In the genomic region with DNA sequence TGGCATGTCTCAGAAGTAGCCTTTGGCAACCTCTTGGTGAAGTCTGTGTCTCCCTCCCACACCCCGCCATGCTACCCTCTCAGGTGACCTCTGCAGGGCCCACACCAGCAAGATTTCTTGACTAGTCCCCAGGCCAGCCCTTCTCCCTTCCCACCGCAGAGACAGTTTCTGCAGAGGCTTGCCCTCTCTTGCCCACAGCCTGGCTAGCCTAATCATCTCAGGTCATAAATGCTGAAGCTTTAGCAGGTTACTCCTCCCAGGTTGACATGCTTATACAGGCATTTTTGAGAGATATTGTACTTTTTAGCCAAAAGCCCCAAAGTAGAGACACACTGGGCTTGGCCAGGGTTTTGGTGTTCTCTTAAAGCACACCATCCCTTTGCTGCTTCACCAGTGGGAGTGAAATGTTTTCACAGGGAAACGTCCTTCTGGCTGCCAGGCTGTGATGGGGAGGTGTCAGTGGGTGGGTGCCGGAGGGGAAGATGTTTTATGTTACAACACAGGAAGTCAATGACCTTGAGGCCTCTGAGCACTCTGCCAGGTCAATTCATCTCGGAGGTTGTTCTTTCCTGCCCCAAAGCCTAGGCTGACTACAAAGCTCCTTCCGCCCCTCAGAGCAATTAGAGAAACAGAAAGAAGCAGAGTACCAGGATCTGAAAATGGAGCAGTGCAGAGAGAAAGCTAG, we compare ENCODE assay signal across 26 cellular contexts. TPM values are rescaled to one million over a fixed set of nuclear protein-coding genes. Genes with fewer than 3 reads are reported as not detected.
DNase-seq lines count a peak whose midpoint lies in the region; ATAC-seq and TF ChIP-seq lines count a peak whose summit lies in the region.
"Had no signal": no experiment of that assay in that cellular context is flagged by ENCODE, and none has a peak within 500 bp of the region (broad histone marks: within the 10 kb centered on the region; RNA-seq: fewer than 3 reads in every experiment).

No MANE protein-coding gene starts in this region.

- H3K79me2 ChIP-seq in OCI-LY7 (ENCODE audit: insufficient read depth, low read depth, low read length) (no peaks in the 10 kb centered on the region), trophoblast cell (ENCODE audit: control insufficient read depth, insufficient read depth, low read length, poor library complexity) (no peaks in the 10 kb centered on the region)

- CTCF ChIA-PET in activated CD8-positive, alpha-beta T cell treated with anti-CD3 and anti-CD28 coated beads for 36 hours (lab: Charles Lee), result interaction anchor here (1.0 kb wide), 1 partner anchor 85 kb away, joined by 3 read pairs; no protein-coding TSS in a partner anchor
- CTCF ChIA-PET in activated CD8-positive, alpha-beta T cell treated with anti-CD3 and anti-CD28 coated beads, Interleukin-2, amount 10 ng/mL, durations not matched to agents 7 days and 5 days (lab: Charles Lee), result interaction anchor here (0.7 kb wide), 1 partner anchor 24 kb away, joined by 3 read pairs; no protein-coding TSS in a partner anchor
- CTCF ChIA-PET in OCI-LY7 (lab: Charles Lee; ENCODE audit: unreplicated experiment), result no interaction called here

- no peaks in the 10 kb centered on the region for H3K4me1 ChIP-seq in OCI-LY7 (ENCODE audit: insufficient read depth, low read length, poor library complexity, severe bottlenecking)
- H3K4me1 ChIP-seq in endodermal cell (ENCODE audit: control insufficient read depth, insufficient read depth, low read length), result no peaks in the 10 kb centered on the region
- H3K4me1 ChIP-seq in trophoblast cell (ENCODE audit: control insufficient read depth in 1 of 2, insufficient read depth in 2 of 2, low read length in 2 of 2), result no peaks in the 10 kb centered on the region
- H3K4me1 ChIP-seq in tibial artery, result no peaks in the 10 kb centered on the region
- H3K4me1 ChIP-seq: heart left ventricle, SJSA1 had no signal

- peaks cover under 1% of the 10 kb centered on the region for H3K36me3 Mint-ChIP-seq in activated CD8-positive, alpha-beta T cell treated with anti-CD3 and anti-CD28 coated beads for 36 hours (ENCODE audit: low read depth)
- peaks cover 2% of the 10 kb centered on the region for H3K36me3 Mint-ChIP-seq in activated CD8-positive, alpha-beta T cell treated with anti-CD3 and anti-CD28 coated beads, Interleukin-2, amount 10 ng/mL, durations not matched to agents 7 days and 5 days (ENCODE audit: low read depth)
- H3K36me3 Mint-ChIP-seq in endodermal cell (ENCODE audit: low read depth), result peaks cover 6% of the 10 kb centered on the region

- H3K4me1 Mint-ChIP-seq in activated CD8-positive, alpha-beta T cell treated with anti-CD3 and anti-CD28 coated beads for 36 hours (ENCODE audit: low read depth), result no peaks in the 10 kb centered on the region
- H3K4me1 Mint-ChIP-seq in activated CD8-positive, alpha-beta T cell treated with anti-CD3 and anti-CD28 coated beads, Interleukin-2, amount 10 ng/mL, durations not matched to agents 7 days and 5 days (ENCODE audit: low read depth), result peaks cover 2% of the 10 kb centered on the region
- H3K4me1 Mint-ChIP-seq in endodermal cell, result peaks cover 34% of the 10 kb centered on the region

- H2AK5ac ChIP-seq in trophoblast cell (ENCODE audit: low read length), result no peak overlapping the region

- POLR2A ChIA-PET in activated CD8-positive, alpha-beta T cell treated with anti-CD3 and anti-CD28 coated beads for 36 hours (lab: Charles Lee), result interaction anchor here (1.4 kb wide), 1 partner anchor 11 kb away, joined by 3 read pairs; no protein-coding TSS in a partner anchor
- POLR2A ChIA-PET in activated CD8-positive, alpha-beta T cell treated with anti-CD3 and anti-CD28 coated beads, Interleukin-2, amount 10 ng/mL, durations not matched to agents 7 days and 5 days (lab: Charles Lee), result no interaction called here
- POLR2A ChIA-PET in OCI-LY7 (lab: Charles Lee), result interaction anchor here (0.7 to 1.0 kb wide), 2 partner anchors 16 to 35 kb away, joined by 3 read pairs; no protein-coding TSS in a partner anchor

- H2BK5ac ChIP-seq in trophoblast cell (ENCODE audit: low read depth, low read length, poor library complexity), result no peak overlapping the region

- peak overlapping the region; percentile 8 for H4K91ac ChIP-seq in trophoblast cell (ENCODE audit: low read depth, low read length)

- H3K9me2 ChIP-seq in OCI-LY7 (ENCODE audit: insufficient read depth, low read length), result no peaks in the 10 kb centered on the region

- intact Hi-C loops in activated CD8-positive, alpha-beta T cell treated with anti-CD3 and anti-CD28 coated beads for 36 hours (cut with micrococcal nuclease), result no loop called here
- intact Hi-C loops in OCI-LY7 (cut with micrococcal nuclease; ENCODE audit: unreplicated experiment), result no loop called here
- intact Hi-C loops in tibial artery (cut with DNase I; ENCODE audit: low total_unique reads), result no loop called here

- no peak overlapping the region for H2BK120ac ChIP-seq in trophoblast cell (ENCODE audit: insufficient read depth, low read length, poor library complexity)

- peaks cover 3% of the 10 kb centered on the region for H3K9me3 Mint-ChIP-seq in activated CD8-positive, alpha-beta T cell treated with anti-CD3 and anti-CD28 coated beads for 36 hours
- H3K9me3 Mint-ChIP-seq in activated CD8-positive, alpha-beta T cell treated with anti-CD3 and anti-CD28 coated beads, Interleukin-2, amount 10 ng/mL, durations not matched to agents 7 days and 5 days (ENCODE audit: insufficient read depth), result peaks cover 3% of the 10 kb centered on the region
- peaks cover 11% of the 10 kb centered on the region for H3K9me3 Mint-ChIP-seq in endodermal cell

- no peak overlapping the region for H3K4me3 Mint-ChIP-seq in activated CD8-positive, alpha-beta T cell treated with anti-CD3 and anti-CD28 coated beads for 36 hours
- H3K4me3 Mint-ChIP-seq in activated CD8-positive, alpha-beta T cell treated with anti-CD3 and anti-CD28 coated beads, Interleukin-2, amount 10 ng/mL, durations not matched to agents 7 days and 5 days, result no peak overlapping the region
- H3K4me3 Mint-ChIP-seq in endodermal cell, result no peak overlapping the region
- H3K4me3 Mint-ChIP-seq: natural killer cell treated with Interleukin-12 subunit alpha and Interleukin-12 subunit beta and Interleukin-15 and Interleukin-18, amount 100 ng/mL, for 72 hours; T-helper 17 cell had no signal

- H3K27ac ChIP-seq in OCI-LY7 (ENCODE audit: low read depth, low read length, poor library complexity, severe bottlenecking) (no peak overlapping the region), endodermal cell (ENCODE audit: low read depth, low read length) (no peak overlapping the region), trophoblast cell (ENCODE audit: low read depth, low read length) (no peak overlapping the region), tibial artery (no peak overlapping the region)
- H3K27ac ChIP-seq: coronary artery, heart left ventricle, KMS-11, sigmoid colon, SJSA1 had no signal

- H3K79me1 ChIP-seq in trophoblast cell (ENCODE audit: low read length), result peaks cover 2% of the 10 kb centered on the region

- H4K20me1 ChIP-seq in OCI-LY7 (ENCODE audit: insufficient read depth, low read length), result no peaks in the 10 kb centered on the region

- no peak overlapping the region for H3K4me3 ChIP-seq in OCI-LY7 (ENCODE audit: low read depth, low read length, poor library complexity, severe bottlenecking)
- H3K4me3 ChIP-seq in endodermal cell (ENCODE audit: low read length), result no peak overlapping the region
- H3K4me3 ChIP-seq in trophoblast cell (ENCODE audit: low read depth, low read length), result no peak overlapping the region
- H3K4me3 ChIP-seq in tibial artery, result no peak overlapping the region
- H3K4me3 ChIP-seq: coronary artery, heart left ventricle, sigmoid colon, SJSA1 had no signal

- H3K9ac ChIP-seq in endodermal cell (ENCODE audit: extremely low read depth, low read length, poor library complexity, severe bottlenecking) (no peak overlapping the region), trophoblast cell (ENCODE audit: low read length) (no peak overlapping the region)
- H3K9ac ChIP-seq: KMS-11 had no signal

- H3K9me3 ChIP-seq in OCI-LY7 (ENCODE audit: low read length) (no peaks in the 10 kb centered on the region), endodermal cell (ENCODE audit: control insufficient read depth, low read length) (peaks cover 8% of the 10 kb centered on the region), trophoblast cell (ENCODE audit: insufficient read depth, low read depth, low read length) (no peaks in the 10 kb centered on the region), tibial artery (peaks cover 0 to 1% (median 0%) of the 10 kb centered on the region in 3 donors)
- H3K9me3 ChIP-seq: sigmoid colon, SJSA1 had no signal

- H3K14ac ChIP-seq in trophoblast cell (ENCODE audit: low read length), result no peak overlapping the region

- no peak overlapping the region for H3K4ac ChIP-seq in trophoblast cell (ENCODE audit: low read depth, low read length)

- H3K4me2 ChIP-seq in OCI-LY7 (ENCODE audit: low read length) (no peak overlapping the region), trophoblast cell (ENCODE audit: low read length) (no peak overlapping the region)
- H3K4me2 ChIP-seq: KMS-11 had no signal

- H4K12ac ChIP-seq in trophoblast cell (ENCODE audit: low read depth, low read length), result no peak overlapping the region

- H3K18ac ChIP-seq in trophoblast cell (ENCODE audit: low read length), result no peak overlapping the region

- TF ChIP-seq CTCF in activated CD8-positive, alpha-beta T cell treated with anti-CD3 and anti-CD28 coated beads for 36 hours (IDR thresholded peaks at IDR 0.05), result no peak
- TF ChIP-seq CTCF in OCI-LY7 (conservative IDR thresholded peaks at IDR 0.05; ENCODE audit: low read length), result no peak
- no peak for TF ChIP-seq CTCF in endodermal cell (conservative IDR thresholded peaks at IDR 0.05)
- TF ChIP-seq CTCF in tibial artery (IDR thresholded peaks at IDR 0.05), result no peak

- WGBS in endodermal cell (ENCODE audit: insufficient coverage in 1 of 2, insufficient read length in 1 of 2), 2 experiments, result 84 to 94% methylated on average over 2 to 6 of the region's 6 CpGs
- no CpG with 5 or more reads among the region's 6 CpGs for WGBS in trophoblast cell (ENCODE audit: extremely low coverage, insufficient coverage, insufficient read length)

- peak; percentile 6 for DNase-seq in activated CD8-positive, alpha-beta T cell treated with anti-CD3 and anti-CD28 coated beads for 36 hours
- DNase-seq in activated CD8-positive, alpha-beta T cell treated with anti-CD3 and anti-CD28 coated beads, Interleukin-2, amount 10 ng/mL, durations not matched to agents 7 days and 5 days, result no peak
- peak; percentile 26 for DNase-seq in OCI-LY7 (ENCODE audit: low spot score)
- no peak for DNase-seq in endodermal cell
- DNase-seq in trophoblast cell, result no peak
- no peak for DNase-seq in tibial artery
- DNase-seq in cortex of kidney (lab: John Stamatoyannopoulos, UW), result no peak
- DNase-seq: activated effector memory CD4-positive, alpha-beta T cell treated with anti-CD3 and anti-CD28 coated beads, Interleukin-2, amount 50 U/mL, for 16 hours; activated T-cell treated with anti-CD3 and anti-CD28 coated beads for 4 hours; heart left ventricle; left cardiac atrium; NCI-H1105; NCI-H2081 treated with DMSO at 0.1 percent for 48 hours; posterior cingulate gyrus; sigmoid colon; substantia nigra; T-helper 17 cell had no signal

- no peak overlapping the region for H3K27ac Mint-ChIP-seq in activated CD8-positive, alpha-beta T cell treated with anti-CD3 and anti-CD28 coated beads for 36 hours
- H3K27ac Mint-ChIP-seq in activated CD8-positive, alpha-beta T cell treated with anti-CD3 and anti-CD28 coated beads, Interleukin-2, amount 10 ng/mL, durations not matched to agents 7 days and 5 days, result no peak overlapping the region
- H3K27ac Mint-ChIP-seq in endodermal cell, result peak overlapping the region; percentile 38
- H3K27ac Mint-ChIP-seq: natural killer cell treated with Interleukin-12 subunit alpha and Interleukin-12 subunit beta and Interleukin-15 and Interleukin-18, amount 100 ng/mL, for 72 hours; T-helper 17 cell had no signal

- no peak overlapping the region for H2BK12ac ChIP-seq in trophoblast cell (ENCODE audit: low read length)

- peak overlapping the region; percentile 61 for H2AFZ ChIP-seq in OCI-LY7 (ENCODE audit: low read length)
- no peak overlapping the region for H2AFZ ChIP-seq in trophoblast cell (ENCODE audit: insufficient read depth, low read length, poor library complexity)

- no peak overlapping the region for H4K8ac ChIP-seq in trophoblast cell (ENCODE audit: low read depth, low read length)

- BruUV-seq in OCI-LY7 (replicated peaks; lab: Mats Ljungman, UMichigan), result no TSS peak

- H3K36me3 ChIP-seq in OCI-LY7 (ENCODE audit: insufficient read depth, low read length) (no peaks in the 10 kb centered on the region), endodermal cell (ENCODE audit: control insufficient read depth, insufficient read depth, low read length) (peaks cover 20% of the 10 kb centered on the region), trophoblast cell (ENCODE audit: control insufficient read depth in 1 of 2, insufficient read depth in 2 of 2, low read length in 2 of 2) (peaks cover 0 to 2% of the 10 kb centered on the region in 2 experiments), tibial artery (no peaks in the 10 kb centered on the region)
- H3K36me3 ChIP-seq: heart left ventricle, sigmoid colon, SJSA1 had no signal

- ATAC-seq in activated CD8-positive, alpha-beta T cell treated with anti-CD3 and anti-CD28 coated beads for 36 hours, result peak; percentile 20
- no peak for ATAC-seq in activated CD8-positive, alpha-beta T cell treated with anti-CD3 and anti-CD28 coated beads, Interleukin-2, amount 10 ng/mL, durations not matched to agents 7 days and 5 days
- no peak for ATAC-seq in GM18502 (IDR thresholded peaks at IDR 0.05; ENCODE audit: poor library complexity, unreplicated experiment)
- ATAC-seq: heart left ventricle; left cardiac atrium; natural killer cell treated with Interleukin-12 subunit alpha and Interleukin-12 subunit beta and Interleukin-15 and Interleukin-18, amount 100 ng/mL, for 72 hours; Panc1; T-helper 17 cell had no signal

- H3K27me3 ChIP-seq in endodermal cell (ENCODE audit: control insufficient read depth, insufficient read depth, low read length, poor library complexity, severe bottlenecking) (no peaks in the 10 kb centered on the region), trophoblast cell (ENCODE audit: insufficient read depth, low read length) (no peaks in the 10 kb centered on the region), tibial artery (no peaks in the 10 kb centered on the region)
- H3K27me3 ChIP-seq: heart left ventricle, sigmoid colon, SJSA1 had no signal

- H3K27me3 Mint-ChIP-seq in activated CD8-positive, alpha-beta T cell treated with anti-CD3 and anti-CD28 coated beads for 36 hours, result peaks cover 21% of the 10 kb centered on the region
- peaks cover 15% of the 10 kb centered on the region for H3K27me3 Mint-ChIP-seq in activated CD8-positive, alpha-beta T cell treated with anti-CD3 and anti-CD28 coated beads, Interleukin-2, amount 10 ng/mL, durations not matched to agents 7 days and 5 days (ENCODE audit: low read depth)
- no peaks in the 10 kb centered on the region for H3K27me3 Mint-ChIP-seq in endodermal cell (ENCODE audit: insufficient read depth)

- no peak overlapping the region for H3K23ac ChIP-seq in trophoblast cell (ENCODE audit: low read length)

RNA-seq across cellular contexts. Expression of a gene that starts 58.5 kb away (rescaled TPM):
- not detected for total RNA-seq in activated CD8-positive, alpha-beta T cell treated with anti-CD3 and anti-CD28 coated beads for 36 hours
- total RNA-seq in activated CD8-positive, alpha-beta T cell treated with anti-CD3 and anti-CD28 coated beads, Interleukin-2, amount 10 ng/mL, durations not matched to agents 7 days and 5 days, result not detected
- total RNA-seq in OCI-LY7 (2014; rRNA removed; shearing (Covaris generic)), result not detected in 2 replicates
- not detected in 2 replicates for total RNA-seq in OCI-LY7 (2022)
- total RNA-seq in endodermal cell, result 1 to 10 TPM in 1 of 2 donors, under 1 TPM in 1; 0.99 to 5.2 TPM
- 0.21 TPM for polyA plus RNA-seq in endodermal cell (2013, experiment 1 of 2)
- polyA plus RNA-seq in endodermal cell (2013, experiment 2 of 2), result 0.17 TPM
- 0.57 and 0.61 TPM in 2 replicates for polyA plus RNA-seq in trophoblast cell (2013)
- total RNA-seq: Daoy; natural killer cell treated with Interleukin-12 subunit alpha and Interleukin-12 subunit beta and Interleukin-15 and Interleukin-18, amount 100 ng/mL, for 72 hours; NCI-H460; SJSA1; T-helper 17 cell had no signal
- polyA plus RNA-seq: urinary bladder had no signal

Comparison
In these comparisons a context has a peak if more than half of its experiments do, and no peak if none do; other contexts are left out.
1. DNase-seq: peak in activated CD8-positive, alpha-beta T cell treated with anti-CD3 and anti-CD28 coated beads for 36 hours (single experiment) and OCI-LY7 (single experiment); none in activated CD8-positive, alpha-beta T cell treated with anti-CD3 and anti-CD28 coated beads, Interleukin-2, amount 10 ng/mL, durations not matched to agents 7 days and 5 days (single experiment), endodermal cell (single experiment), trophoblast cell (0 of 2), tibial artery (0 of 2) and cortex of kidney (single experiment).